Comparison of ENCODE assay signal across 11 cellular contexts in genomic region chr16:69860233-69861231, GRCh38.
A peak's percentile ranks its signal among the peaks of the same experiment; 100 is the strongest.
DNase-seq lines count a peak whose midpoint lies in the region; ATAC-seq and TF ChIP-seq lines count a peak whose summit lies in the region.
"Had no signal": no experiment of that assay in that cellular context is flagged by ENCODE, and none has a peak within 500 bp of the region (broad histone marks: within the 10 kb centered on the region; RNA-seq: fewer than 3 reads in every experiment).

No MANE protein-coding gene starts in this region.

- no peaks in the 10 kb centered on the region for H3K9me3 Mint-ChIP-seq in CD4-positive, alpha-beta memory T cell
- no peaks in the 10 kb centered on the region for H3K9me3 Mint-ChIP-seq in WTC11
- H3K9me3 Mint-ChIP-seq in activated CD8-positive, alpha-beta memory T cell treated with anti-CD3 and anti-CD28 coated beads, Interleukin-2, amount 10 ng/mL, durations not matched to agents 7 days and 5 days (ENCODE audit: low read depth) = no peaks in the 10 kb centered on the region
- H3K9me3 Mint-ChIP-seq: neural crest cell had no signal

- no peak for TF ChIP-seq CTCF in WTC11 (IDR thresholded peaks at IDR 0.05)

- no peaks in the 10 kb centered on the region for H3K4me1 ChIP-seq in CD4-positive, alpha-beta memory T cell (ENCODE audit: insufficient read depth, low read length)
- peaks cover 22 to 24% (median 23%) of the 10 kb centered on the region in 3 donors for H3K4me1 ChIP-seq in skeletal muscle tissue (ENCODE audit: control insufficient read depth in 3 of 3, insufficient read depth in 3 of 3, low read length in 3 of 3)
- H3K4me1 ChIP-seq: foreskin keratinocyte had no signal

- peaks cover 9% of the 10 kb centered on the region for H3K36me3 ChIP-seq in CD4-positive, alpha-beta memory T cell (ENCODE audit: insufficient read depth, low read length)
- no peaks in the 10 kb centered on the region for H3K36me3 ChIP-seq in skeletal muscle tissue (ENCODE audit: control insufficient read depth in 3 of 3, insufficient read depth in 3 of 3, low read length in 3 of 3)

- H3K27me3 ChIP-seq in CD4-positive, alpha-beta memory T cell (ENCODE audit: insufficient read depth, low read length) = no peaks in the 10 kb centered on the region
- H3K27me3 ChIP-seq in skeletal muscle tissue (ENCODE audit: control insufficient read depth in 3 of 3, insufficient read depth in 3 of 3, low read length in 3 of 3) = no peaks in the 10 kb centered on the region
- H3K27me3 ChIP-seq: foreskin keratinocyte had no signal

- no peaks in the 10 kb centered on the region for H3K9me3 ChIP-seq in CD4-positive, alpha-beta memory T cell (ENCODE audit: control insufficient read depth in 1 of 2, low read length in 2 of 2)
- no peaks in the 10 kb centered on the region for H3K9me3 ChIP-seq in skeletal muscle tissue (ENCODE audit: control insufficient read depth in 3 of 3, low read length in 3 of 3)

- DNase-seq in CD4-positive, alpha-beta memory T cell = no peak
- DNase-seq in WTC11 (ENCODE audit: low spot score) (no peak), left colon (no peak), pons (ENCODE audit: low spot score) (no peak), Ammon's horn (ENCODE audit: low spot score) (no peak)
- DNase-seq in activated CD8-positive, alpha-beta memory T cell treated with anti-CD3 and anti-CD28 coated beads, Interleukin-2, amount 10 ng/mL, durations not matched to agents 7 days and 5 days = no peak
- DNase-seq: activated CD4-positive, CD25-positive, alpha-beta regulatory T cell; foreskin keratinocyte had no signal

- H3K4me3 ChIP-seq in CD4-positive, alpha-beta memory T cell (ENCODE audit: low read length in 2 of 2) = no peak overlapping the region
- no peak overlapping the region for H3K4me3 ChIP-seq in skeletal muscle tissue (ENCODE audit: low read length in 3 of 3)

- H3K4me3 Mint-ChIP-seq in CD4-positive, alpha-beta memory T cell = no peak overlapping the region
- H3K4me3 Mint-ChIP-seq in WTC11 = no peak overlapping the region
- no peak overlapping the region for H3K4me3 Mint-ChIP-seq in activated CD8-positive, alpha-beta memory T cell treated with anti-CD3 and anti-CD28 coated beads, Interleukin-2, amount 10 ng/mL, durations not matched to agents 7 days and 5 days
- H3K4me3 Mint-ChIP-seq: neural crest cell had no signal

- H3K27ac ChIP-seq in CD4-positive, alpha-beta memory T cell (ENCODE audit: low read depth, low read length) = no peak overlapping the region
- H3K27ac ChIP-seq in skeletal muscle tissue (ENCODE audit: low read depth, low read length) = peak overlapping the region; percentile 90
- H3K27ac ChIP-seq: foreskin keratinocyte had no signal

- CTCF ChIA-PET in CD4-positive, alpha-beta memory T cell (lab: Charles Lee; ENCODE audit: partially characterized antibody) = no interaction called here
- CTCF ChIA-PET in WTC11 (lab: Charles Lee) = interaction anchor here (0.6 to 2.2 kb wide), 3 partner anchors 70 to 130 kb away, joined by 3 to 9 read pairs (median 5); no protein-coding TSS in a partner anchor
- CTCF ChIA-PET in activated CD8-positive, alpha-beta memory T cell treated with anti-CD3 and anti-CD28 coated beads, Interleukin-2, amount 10 ng/mL, durations not matched to agents 7 days and 5 days (lab: Charles Lee) = no interaction called here

- H3K9ac ChIP-seq in skeletal muscle tissue (ENCODE audit: low read depth in 1 of 3, low read length in 3 of 3) = peak overlapping the region in 2 of 3 donors; percentile 52 to 75

- peaks cover 0 to 7% (median 5%) of the 10 kb centered on the region in 4 donors for H3K4me1 Mint-ChIP-seq in CD4-positive, alpha-beta memory T cell
- H3K4me1 Mint-ChIP-seq in WTC11 = peaks cover 3% of the 10 kb centered on the region; the same call in 1 of the 2 replicates
- H3K4me1 Mint-ChIP-seq in activated CD8-positive, alpha-beta memory T cell treated with anti-CD3 and anti-CD28 coated beads, Interleukin-2, amount 10 ng/mL, durations not matched to agents 7 days and 5 days = peaks cover 7% of the 10 kb centered on the region

- intact Hi-C loops in CD4-positive, alpha-beta memory T cell (cut with micrococcal nuclease) = no loop called here
- intact Hi-C loops in left colon (cut with DNase I, micrococcal nuclease) = no loop called here

- POLR2A ChIA-PET in CD4-positive, alpha-beta memory T cell (lab: Charles Lee; ENCODE audit: partially characterized antibody) = no interaction called here
- POLR2A ChIA-PET in WTC11 (lab: Charles Lee) = no interaction called here

- peaks cover 17 to 38% of the 10 kb centered on the region in 2 donors for H3K36me3 Mint-ChIP-seq in CD4-positive, alpha-beta memory T cell
- H3K36me3 Mint-ChIP-seq in WTC11 = no peaks in the 10 kb centered on the region
- peaks cover 3% of the 10 kb centered on the region for H3K36me3 Mint-ChIP-seq in activated CD8-positive, alpha-beta memory T cell treated with anti-CD3 and anti-CD28 coated beads, Interleukin-2, amount 10 ng/mL, durations not matched to agents 7 days and 5 days

- ATAC-seq in WTC11 = no peak
- peak; percentile 66 for ATAC-seq in left colon
- ATAC-seq in activated CD8-positive, alpha-beta memory T cell treated with anti-CD3 and anti-CD28 coated beads, Interleukin-2, amount 10 ng/mL, durations not matched to agents 7 days and 5 days = no peak
- ATAC-seq in GM21423 (IDR thresholded peaks at IDR 0.05; ENCODE audit: unreplicated experiment) = no peak

- H3K27ac Mint-ChIP-seq in CD4-positive, alpha-beta memory T cell = peak overlapping the region in 4 of 7 donors; percentile 42 to 78 (median 46)
- no peak overlapping the region for H3K27ac Mint-ChIP-seq in WTC11
- H3K27ac Mint-ChIP-seq in activated CD8-positive, alpha-beta memory T cell treated with anti-CD3 and anti-CD28 coated beads, Interleukin-2, amount 10 ng/mL, durations not matched to agents 7 days and 5 days = no peak overlapping the region

- H3K27me3 Mint-ChIP-seq in CD4-positive, alpha-beta memory T cell = no peaks in the 10 kb centered on the region
- H3K27me3 Mint-ChIP-seq in WTC11 (ENCODE audit: low read depth) = no peaks in the 10 kb centered on the region
- no peaks in the 10 kb centered on the region for H3K27me3 Mint-ChIP-seq in activated CD8-positive, alpha-beta memory T cell treated with anti-CD3 and anti-CD28 coated beads, Interleukin-2, amount 10 ng/mL, durations not matched to agents 7 days and 5 days

TF ChIP-seq in WTC11, 78 proteins besides CTCF, POLR2A, EP300 and RAD21:
- 0 out of 2 replicates have a peak, but pooled peaks have one; percentile 51 for TF ChIP-seq ZNF121 (CRISPR knock-in tag; IDR thresholded peaks at IDR 0.05)
- TF ChIP-seq ZNF219 (CRISPR knock-in tag; IDR thresholded peaks at IDR 0.05; ENCODE audit: borderline replicate concordance) = no peak

Comparison
In these comparisons a context has a peak if more than half of its experiments do, and no peak if none do; other contexts are left out.
1. H3K27ac Mint-ChIP-seq: peak in CD4-positive, alpha-beta memory T cell (4 of 7); none in WTC11 (single experiment) and activated CD8-positive, alpha-beta memory T cell treated with anti-CD3 and anti-CD28 coated beads, Interleukin-2, amount 10 ng/mL, durations not matched to agents 7 days and 5 days (single experiment).